Comparison of ENCODE assay signal across 9 cellular contexts in the genomic region with DNA sequence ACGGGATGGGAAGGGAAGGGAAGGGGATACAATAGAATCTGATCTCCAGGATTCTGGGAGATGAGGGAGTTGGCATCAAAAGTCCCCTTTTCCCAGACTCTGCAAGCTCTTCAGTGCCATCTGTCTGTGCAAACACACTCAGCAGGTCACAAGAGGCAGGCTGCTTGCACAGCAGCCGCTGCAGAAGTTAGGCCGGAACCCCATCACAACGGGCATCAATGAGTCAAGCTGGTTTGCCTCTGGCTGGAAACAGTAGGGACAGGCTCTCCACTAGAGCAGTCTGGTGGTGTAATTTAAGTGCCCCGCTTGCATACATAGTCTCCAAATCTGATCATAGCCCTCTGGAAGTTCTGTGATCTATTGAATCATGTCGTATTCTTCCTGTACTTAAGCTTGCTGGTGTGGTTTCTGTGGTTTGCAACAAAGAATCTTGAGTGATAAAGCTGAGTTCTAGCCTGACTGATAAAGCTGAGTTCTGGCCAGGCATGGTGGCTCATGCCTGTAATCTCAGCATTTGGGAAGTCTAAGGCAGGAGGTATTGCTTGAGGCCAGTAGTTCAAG. TPM values are rescaled to one million over a fixed set of nuclear protein-coding genes. Genes with fewer than 3 reads are reported as not detected.
DNase-seq lines count a peak whose midpoint lies in the region; ATAC-seq, FAIRE-seq and TF ChIP-seq lines count a peak whose summit lies in the region.
"Had no signal": no experiment of that assay in that cellular context is flagged by ENCODE, and none has a peak within 500 bp of the region (broad histone marks: within the 10 kb centered on the region; RNA-seq: fewer than 3 reads in every experiment).

No MANE protein-coding gene starts in this region.

- no peak overlapping the region for H4K5ac ChIP-seq in IMR-90 (ENCODE audit: low read depth, low read length)

- H4K8ac ChIP-seq in IMR-90 (ENCODE audit: low read depth in 2 of 2, low read length in 2 of 2) = no peak overlapping the region; a peak in 1 of 4 replicates

- no peak overlapping the region for H3K23ac ChIP-seq in IMR-90 (ENCODE audit: low read depth, low read length)

- H2BK20ac ChIP-seq in IMR-90 (ENCODE audit: low read depth, low read length) = no peak overlapping the region

- H2AK9ac ChIP-seq in IMR-90 (replicated peaks; ENCODE audit: low read depth, low read length, poor library complexity) = peak overlapping the region; percentile 17

- H3K9me2 ChIP-seq in SK-N-SH = no peaks in the 10 kb centered on the region

- DNase-seq in BJ (ENCODE audit: low read depth) (no peak), IMR-90 (peak; percentile 89), SK-N-SH (peak; percentile 29), stomach (peak; percentile 40), erythroblast (lab: John Stamatoyannopoulos, UW) (no peak), kidney (no peak)
- peak; percentile 60 for DNase-seq in activated naive CD4-positive, alpha-beta T cell treated with Interleukin-2 at 50 U/mL for 16 hours

- H3K4me2 ChIP-seq in IMR-90 (ENCODE audit: low read depth, low read length) = no peak overlapping the region
- H3K4me2 ChIP-seq in SK-N-SH = no peak overlapping the region

- peak; percentile 77 for ATAC-seq in IMR-90 (ENCODE audit: low read depth)

- POLR2A ChIA-PET in BJ (lab: Charles Lee) (interaction anchor here (0.6 kb wide), 1 partner anchor 65 kb away, joined by 3 read pairs; no protein-coding TSS in a partner anchor), IMR-90 (lab: Charles Lee; ENCODE audit: unreplicated experiment) (no interaction called here), SK-N-SH (lab: Yijun Ruan, JAX) (no interaction called here)

- H3K4me1 ChIP-seq in IMR-90 (ENCODE audit: control insufficient read depth, insufficient read depth, low read length) (no peaks in the 10 kb centered on the region; the same call in 1 of the 2 replicates), SK-N-SH (ENCODE audit: control insufficient read depth in 1 of 2, insufficient read depth in 2 of 2, low read depth in 1 of 2, low read length in 1 of 2) (peaks cover 0 to 19% of the 10 kb centered on the region in 2 experiments; a peak in 2 of 4 replicates), liver (ENCODE audit: control insufficient read depth in 4 of 4, insufficient read depth in 4 of 4, low read length in 3 of 4) (no peaks in the 10 kb centered on the region), stomach (peaks cover 0 to 5% (median 2%) of the 10 kb centered on the region in 4 donors), kidney (ENCODE audit: control insufficient read depth in 1 of 2, insufficient read depth in 1 of 2, low read depth in 1 of 2, low read length in 2 of 2) (no peaks in the 10 kb centered on the region)
- H3K4me1 ChIP-seq: HAP-1 had no signal

- dilution Hi-C loops in IMR-90 (cut with HindIII; ENCODE audit: low sequenced_read_pairs, unreplicated experiment) = no loop called here

- no peak for TF ChIP-seq EP300 in SK-N-SH (IDR thresholded peaks at IDR 0.05; ENCODE audit: borderline replicate concordance in 1 of 2, low read depth in 1 of 2, low read length in 1 of 2)
- TF ChIP-seq EP300 in stomach (IDR thresholded peaks at IDR 0.05) = no peak

- H4K91ac ChIP-seq in IMR-90 (ENCODE audit: insufficient read depth, low read depth, low read length) = no peak overlapping the region; the same call in 1 of the 2 replicates

- peak; percentile 27; the same call in 1 of the 2 replicates for TF ChIP-seq CTCF in BJ (IDR thresholded peaks at IDR 0.05; ENCODE audit: insufficient read depth, low read depth, low read length)
- TF ChIP-seq CTCF in IMR-90 (conservative IDR thresholded peaks at IDR 0.05; ENCODE audit: low read depth, low read length) = 0 out of 2 replicates have a peak, but pooled peaks have one; percentile 28
- peak; percentile 16; the same call in 1 of the 2 replicates for TF ChIP-seq CTCF in SK-N-SH (IDR thresholded peaks at IDR 0.05)
- TF ChIP-seq CTCF in liver (IDR thresholded peaks at IDR 0.05; ENCODE audit: low read depth, low read length, missing input control) = peak; percentile 22
- TF ChIP-seq CTCF in stomach (IDR thresholded peaks at IDR 0.05) = no peak
- TF ChIP-seq CTCF in kidney (IDR thresholded peaks at IDR 0.05; ENCODE audit: borderline replicate concordance, extremely low read depth, insufficient read depth) = no peak

- H3K27me3 ChIP-seq in BJ (ENCODE audit: control insufficient read depth, insufficient read depth, low read length) = no peaks in the 10 kb centered on the region; the same call in 1 of the 2 replicates
- no peaks in the 10 kb centered on the region for H3K27me3 ChIP-seq in IMR-90 (ENCODE audit: control insufficient read depth, insufficient read depth, low read length)
- no peaks in the 10 kb centered on the region for H3K27me3 ChIP-seq in SK-N-SH (ENCODE audit: insufficient read depth)
- H3K27me3 ChIP-seq in liver (ENCODE audit: control insufficient read depth in 4 of 4, insufficient read depth in 4 of 4, low read length in 3 of 4) = no peaks in the 10 kb centered on the region
- no peaks in the 10 kb centered on the region for H3K27me3 ChIP-seq in stomach

- in situ Hi-C loops in IMR-90 (cut with MboI; ENCODE audit: low sequenced_read_pairs) = no loop called here

- H3K4me3 ChIP-seq in BJ (ENCODE audit: low read depth, low read length) = no peak overlapping the region
- no peak overlapping the region for H3K4me3 ChIP-seq in IMR-90 (ENCODE audit: insufficient read depth, low read depth, low read length)
- H3K4me3 ChIP-seq in SK-N-SH (ENCODE audit: low read depth in 2 of 2, low read length in 1 of 2) = no peak overlapping the region
- H3K4me3 ChIP-seq in liver (ENCODE audit: low read depth in 1 of 3, low read length in 3 of 3) = no peak overlapping the region
- no peak overlapping the region for H3K4me3 ChIP-seq in stomach
- H3K4me3 ChIP-seq in kidney (ENCODE audit: low read length in 2 of 2) = no peak overlapping the region
- H3K4me3 ChIP-seq: HAP-1 had no signal

- H3K56ac ChIP-seq in IMR-90 (ENCODE audit: extremely low read depth, insufficient read depth, low read length) = no peak overlapping the region

- H2AFZ ChIP-seq in IMR-90 (replicated peaks; ENCODE audit: low read length, poor library complexity) (peak overlapping the region; percentile 65), SK-N-SH (ENCODE audit: low read depth) (no peak overlapping the region)

- no peak overlapping the region for H3K27ac ChIP-seq in IMR-90 (ENCODE audit: insufficient read depth, low read length)
- H3K27ac ChIP-seq in SK-N-SH (ENCODE audit: low read depth in 2 of 2, low read length in 1 of 2) = no peak overlapping the region
- H3K27ac ChIP-seq in liver (ENCODE audit: low read depth in 1 of 2, low read length in 2 of 2) = no peak overlapping the region
- H3K27ac ChIP-seq in stomach = no peak overlapping the region
- H3K27ac ChIP-seq in kidney (ENCODE audit: low read depth in 2 of 2, low read length in 2 of 2) = no peak overlapping the region

- H3K9me1 ChIP-seq in IMR-90 (ENCODE audit: insufficient read depth, low read length) = no peaks in the 10 kb centered on the region

- no peaks in the 10 kb centered on the region for H3K79me1 ChIP-seq in IMR-90 (ENCODE audit: low read depth in 1 of 2, low read length in 2 of 2)

- no peak overlapping the region for H3K18ac ChIP-seq in IMR-90 (ENCODE audit: low read depth, low read length)

- H3K36me3 ChIP-seq in BJ (ENCODE audit: control insufficient read depth, insufficient read depth, low read length) (no peaks in the 10 kb centered on the region), IMR-90 (ENCODE audit: control insufficient read depth, insufficient read depth, low read length) (no peaks in the 10 kb centered on the region), SK-N-SH (replicated peaks in 1 of 2; ENCODE audit: control insufficient read depth in 1 of 2, insufficient read depth in 2 of 2, low read length in 1 of 2) (no peaks in the 10 kb centered on the region), liver (ENCODE audit: control insufficient read depth in 4 of 4, insufficient read depth in 3 of 4, low read depth in 1 of 4, low read length in 3 of 4) (no peaks in the 10 kb centered on the region), stomach (no peaks in the 10 kb centered on the region), kidney (ENCODE audit: control insufficient read depth in 1 of 2, insufficient read depth in 2 of 2, low read length in 2 of 2) (no peaks in the 10 kb centered on the region)
- H3K36me3 ChIP-seq: HAP-1 had no signal

- no TSS peak for BruUV-seq in IMR-90 (replicated peaks; lab: Mats Ljungman, UMichigan)

- CTCF ChIA-PET in BJ (lab: Yijun Ruan, JAX) (interaction anchor here (0.5 to 5.5 kb wide), 3 partner anchors 11 to 1892 kb away, joined by 4 to 30 read pairs (median 5); no protein-coding TSS in a partner anchor), IMR-90 (lab: Yijun Ruan, JAX) (interaction anchor here (0.9 to 1.3 kb wide), 3 partner anchors 10 to 200 kb away, joined by 3 to 5 read pairs (median 3); no protein-coding TSS in a partner anchor), SK-N-SH (lab: Yijun Ruan, JAX) (interaction anchor here (0.8 to 8.5 kb wide), 6 partner anchors 10 to 209 kb away, joined by 3 to 68 read pairs (median 4); no protein-coding TSS in a partner anchor)

- 55% methylated on average over 2 of the region's 6 CpGs; no CpG with 5 or more reads in 1 of the 2 experiments for WGBS in IMR-90 (ENCODE audit: extremely low coverage in 2 of 2, insufficient read length in 1 of 2), 2 experiments
- 48% methylated on average over 6 of the region's 6 CpGs for WGBS in SK-N-SH (ENCODE audit: low lambda C conversion rate)
- WGBS in liver = 50% methylated on average over 6 of the region's 6 CpGs
- 16 to 52% (median 35%) methylated on average over 6 of the region's 6 CpGs for WGBS in stomach, 5 donors

- no peak overlapping the region for H2BK120ac ChIP-seq in IMR-90 (ENCODE audit: low read depth, low read length)

- no peak overlapping the region for H2BK5ac ChIP-seq in IMR-90 (ENCODE audit: low read depth, low read length, poor library complexity, severe bottlenecking)

- 0 out of 2 replicates have a peak overlapping the region, but pooled peaks have one; percentile 16 for H3K4ac ChIP-seq in IMR-90 (ENCODE audit: low read depth, low read length)

- intact Hi-C loops in IMR-90 (cut with micrococcal nuclease) (no loop called here), stomach (cut with DNase I; ENCODE audit: low total_unique reads) (loop anchor here (10.0 kb wide), 2 partner anchors 205 to 285 kb away; no protein-coding TSS in a partner anchor), kidney (cut with DNase I) (loop anchor here (10.0 kb wide), 2 partner anchors 195 to 285 kb away; no protein-coding TSS in a partner anchor)

- H3K9ac ChIP-seq in IMR-90 (ENCODE audit: low read depth, low read length) = no peak overlapping the region
- H3K9ac ChIP-seq in SK-N-SH = no peak overlapping the region
- H3K9ac ChIP-seq in liver (ENCODE audit: low read depth in 1 of 2, low read length in 2 of 2) = no peak overlapping the region
- H3K9ac ChIP-seq in kidney (ENCODE audit: low read length in 2 of 2) = no peak overlapping the region

- H2BK15ac ChIP-seq in IMR-90 (ENCODE audit: low read depth, low read length) = no peak overlapping the region

- TF ChIP-seq RAD21 in IMR-90 (IDR thresholded peaks at IDR 0.05; ENCODE audit: low read length) (peak; percentile 31; the same call in 1 of the 2 replicates), SK-N-SH (IDR thresholded peaks at IDR 0.05; ENCODE audit: low read length) (peak; percentile 52), liver (IDR thresholded peaks at IDR 0.05) (peak; percentile 40 to 56)

- H4K20me1 ChIP-seq in IMR-90 (ENCODE audit: insufficient read depth, low read length) (no peaks in the 10 kb centered on the region), SK-N-SH (ENCODE audit: insufficient read depth) (no peaks in the 10 kb centered on the region)

- no peaks in the 10 kb centered on the region for H3F3A ChIP-seq in SK-N-SH (replicated peaks; ENCODE audit: insufficient read depth)

- H3K14ac ChIP-seq in IMR-90 (replicated peaks; ENCODE audit: low read depth, low read length) = no peak overlapping the region

- TF ChIP-seq POLR2A in IMR-90 (IDR thresholded peaks at IDR 0.05; ENCODE audit: low read depth, low read length) (no peak), stomach (IDR thresholded peaks at IDR 0.05) (no peak), erythroblast (IDR thresholded peaks at IDR 0.05; ENCODE audit: low read length) (no peak)

- no peak for FAIRE-seq in kidney (lab: Jason Lieb, UNC)

- H3K9me3 ChIP-seq in IMR-90 (ENCODE audit: control insufficient read depth, insufficient read depth, low read length) = 0 out of 2 replicates have a peak, but pooled peaks cover 3% of the 10 kb centered on the region
- no peaks in the 10 kb centered on the region for H3K9me3 ChIP-seq in SK-N-SH
- H3K9me3 ChIP-seq in liver (ENCODE audit: control insufficient read depth in 4 of 4, low read length in 3 of 4) = peaks cover 0 to 2% (median 0%) of the 10 kb centered on the region in 4 donors
- H3K9me3 ChIP-seq in stomach = no peaks in the 10 kb centered on the region
- H3K9me3 ChIP-seq in kidney (ENCODE audit: control insufficient read depth in 1 of 2, low read length in 2 of 2) = peaks cover 0 to 4% of the 10 kb centered on the region in 2 donors
- H3K9me3 ChIP-seq: HAP-1 had no signal

- no peak overlapping the region for H2AK5ac ChIP-seq in IMR-90 (ENCODE audit: low read depth, low read length)

- no peaks in the 10 kb centered on the region for H3K79me2 ChIP-seq in SK-N-SH (ENCODE audit: insufficient read depth)

RNA-seq across cellular contexts. Expression of a gene that starts 33.7 kb away (rescaled TPM):
- polyA plus RNA-seq in BJ (2011; rRNA removed) = 2.0 and 3.7 TPM in 2 replicates
- polyA minus RNA-seq in BJ (2011; rRNA and poly(A)+ RNA removed) = 1.7 and 3.1 TPM in 2 replicates
- 3.2 and 3.6 TPM in 2 replicates for total RNA-seq in IMR-90 (2012; rRNA removed)
- 3.8 and 4.3 TPM in 2 replicates for polyA plus RNA-seq in IMR-90 (2012; rRNA removed)
- polyA plus RNA-seq in IMR-90 (2012; cell fraction: cytosol; rRNA removed) = 2.5 and 3.1 TPM in 2 replicates
- 8.7 and 13.5 TPM in 2 replicates for polyA plus RNA-seq in IMR-90 (2012; cell fraction: nucleus; rRNA removed; ENCODE audit: low replicate concordance)
- 3.3 and 3.9 TPM in 2 replicates for polyA plus RNA-seq in SK-N-SH (2012; rRNA removed)
- 1.5 and 2.2 TPM in 2 replicates for polyA plus RNA-seq in SK-N-SH (2012; cell fraction: cytosol; rRNA removed)
- 10.9 and 11.8 TPM in 2 replicates for polyA plus RNA-seq in SK-N-SH (2012; cell fraction: nucleus; rRNA removed)
- total RNA-seq in liver = 100 to 1,000 TPM in 1 of 2 donors, 1 to 10 TPM in 1; 4.6 to 198 TPM
- polyA plus RNA-seq in liver = 10 to 100 TPM; 96.7 to 98.7 TPM
- 10 to 100 TPM in 1 of 5 donors, 1 to 10 TPM in 4; 1.4 to 58.3 (median 3.1) TPM for total RNA-seq in stomach
- 1 to 10 TPM; 2.7 to 3.5 (median 2.7) TPM for polyA plus RNA-seq in stomach
- 8.5 TPM for total RNA-seq in kidney
- polyA plus RNA-seq in kidney (ENCODE audit: insufficient read depth, low read depth, low replicate concordance) = 6.3 TPM

Comparison
In these comparisons a context has a peak if more than half of its experiments do, and no peak if none do; other contexts are left out.
1. DNase-seq: peak in IMR-90 (single experiment), SK-N-SH (single experiment), activated naive CD4-positive, alpha-beta T cell treated with Interleukin-2 at 50 U/mL for 16 hours (single experiment) and stomach (single experiment); none in BJ (single experiment), erythroblast (0 of 2) and kidney (single experiment).
2. CTCF ChIP-seq: peak in BJ (single experiment), IMR-90 (single experiment), SK-N-SH (single experiment) and liver (single experiment); none in stomach (0 of 7) and kidney (single experiment).
3. RNA of a gene that starts 33.7 kb away (polyA plus RNA-seq): 96.7 to 98.7 TPM in liver; 6.3 TPM in kidney (single experiment), 2.5 to 13.5 TPM in IMR-90, 2.0 to 3.7 TPM in BJ, 1.5 to 11.8 TPM in SK-N-SH and 2.7 to 3.5 TPM in stomach; every median in the first group is over 4 times any median in the second.